Comparison of ENCODE assay signal across 8 cellular contexts in genomic region chr16:1493746-1494094, GRCh38. TPM values are rescaled to one million over a fixed set of nuclear protein-coding genes. Genes with fewer than 3 reads are reported as not detected.
A peak's percentile ranks its signal among the peaks of the same experiment; 100 is the strongest.
DNase-seq lines count a peak whose midpoint lies in the region; ATAC-seq and TF ChIP-seq lines count a peak whose summit lies in the region.

No MANE protein-coding gene starts in this region.

- H4K8ac ChIP-seq in mesenchymal stem cell (ENCODE audit: low read length), result peak overlapping the region; percentile 56

- intact Hi-C loops in vagina (cut with DNase I), result loop anchor here (10.0 kb wide), 2 partner anchors 51 to 121 kb away; partner anchors contain the start of genes CRAMP1 and IFT140

- H2BK15ac ChIP-seq in mesenchymal stem cell (ENCODE audit: low read depth, poor library complexity, severe bottlenecking), result no peak overlapping the region

- TF ChIP-seq POLR2A in vagina (IDR thresholded peaks at IDR 0.05), result no peak

- WGBS in mesenchymal stem cell, result 5% methylated on average over 18 of the region's 30 CpGs

- peak overlapping the region; percentile 37 to 54 for H3K18ac ChIP-seq in mesenchymal stem cell (ENCODE audit: low read depth in 1 of 2, low read length in 2 of 2)

- H3K4me2 ChIP-seq in MM.1S (ENCODE audit: low read depth, low read length), result peak overlapping the region; percentile 77
- peak overlapping the region; percentile 97 for H3K4me2 ChIP-seq in mesenchymal stem cell (ENCODE audit: low read length, poor library complexity, severe bottlenecking)

- no peak for TF ChIP-seq CTCF in MM.1S (IDR thresholded peaks at IDR 0.05; ENCODE audit: low read length)
- no peak for TF ChIP-seq CTCF in vagina (IDR thresholded peaks at IDR 0.05)

- no peak for ATAC-seq in GM21825 (IDR thresholded peaks at IDR 0.05; ENCODE audit: unreplicated experiment)

- no peaks in the 10 kb centered on the region for H4K20me1 ChIP-seq in MM.1S (ENCODE audit: insufficient read depth, low read length)

- DNase-seq in NCI-H2227 (lab: John Stamatoyannopoulos, UW; ENCODE audit: unreplicated experiment) (peak; percentile 56), NCI-H2227 treated with DMSO at 0.1 percent for 48 hours (lab: John Stamatoyannopoulos, UW) (no peak), MM.1S (peak; percentile 13), mesenchymal stem cell (peak; percentile 42), vagina (ENCODE audit: extremely low spot score in 2 of 2) (no peak), NCI-H1417 treated with DMSO at 0.1 percent for 48 hours (lab: John Stamatoyannopoulos, UW) (no peak)

- peaks cover 17% of the 10 kb centered on the region for H3K79me2 ChIP-seq in MM.1S (ENCODE audit: low read length)

- H3K9me2 ChIP-seq in MM.1S (replicated peaks; ENCODE audit: insufficient read depth, low read length), result no peaks in the 10 kb centered on the region

- H3K27me3 ChIP-seq in MM.1S (replicated peaks; ENCODE audit: insufficient read depth, low read length) (peaks cover 18% of the 10 kb centered on the region), mesenchymal stem cell (ENCODE audit: control insufficient read depth in 1 of 2, insufficient read depth in 1 of 2, low read length in 2 of 2) (no peaks in the 10 kb centered on the region), vagina (no peaks in the 10 kb centered on the region)

- H3K9ac ChIP-seq in MM.1S (ENCODE audit: low read length) (peak overlapping the region; percentile 95), mesenchymal stem cell (ENCODE audit: low read length) (peak overlapping the region; percentile 89)

- H2BK5ac ChIP-seq in mesenchymal stem cell (ENCODE audit: low read depth, low read length, poor library complexity, severe bottlenecking), result no peak overlapping the region

- peak overlapping the region in 1 of 2 experiments; percentile 24 for H3K4ac ChIP-seq in mesenchymal stem cell (ENCODE audit: low read depth in 1 of 2, low read length in 2 of 2)

- H3F3A ChIP-seq in MM.1S (ENCODE audit: insufficient read depth, low read length), result no peaks in the 10 kb centered on the region

- H3K9me3 ChIP-seq in MM.1S (replicated peaks; ENCODE audit: insufficient read depth, low read length) (no peaks in the 10 kb centered on the region), mesenchymal stem cell (ENCODE audit: control insufficient read depth, low read length) (no peaks in the 10 kb centered on the region), vagina (no peaks in the 10 kb centered on the region)

- peak overlapping the region; percentile 76 for H3K4me3 ChIP-seq in MM.1S (ENCODE audit: low read length)
- peak overlapping the region; percentile 80 to 91 for H3K4me3 ChIP-seq in mesenchymal stem cell (ENCODE audit: insufficient read depth in 1 of 2, low read depth in 1 of 2, low read length in 2 of 2)
- peak overlapping the region; percentile 66 to 93 for H3K4me3 ChIP-seq in vagina

- H3K4me1 ChIP-seq in MM.1S (ENCODE audit: low read length) (peaks cover 5% of the 10 kb centered on the region; the same call in 1 of the 2 replicates), mesenchymal stem cell (ENCODE audit: control insufficient read depth, insufficient read depth, low read depth, low read length) (peaks cover 18% of the 10 kb centered on the region), vagina (peaks cover 25% of the 10 kb centered on the region)

- no peak overlapping the region for H2AK5ac ChIP-seq in mesenchymal stem cell (ENCODE audit: low read length, severe bottlenecking)

- H2BK12ac ChIP-seq in mesenchymal stem cell (ENCODE audit: low read length in 2 of 2), result no peak overlapping the region

- peak overlapping the region; percentile 43 for H4K91ac ChIP-seq in mesenchymal stem cell (ENCODE audit: low read length)

- peak overlapping the region; percentile 93 for H2AFZ ChIP-seq in MM.1S (ENCODE audit: low read length)
- H2AFZ ChIP-seq in mesenchymal stem cell (ENCODE audit: low read depth, low read length), result no peak overlapping the region

- peaks cover 28% of the 10 kb centered on the region for H3K79me1 ChIP-seq in mesenchymal stem cell (replicated peaks; ENCODE audit: low read length, poor library complexity, severe bottlenecking)

- H3K23ac ChIP-seq in mesenchymal stem cell (ENCODE audit: low read length in 2 of 2), result peak overlapping the region in 1 of 2 experiments; percentile 29

- H3K27ac ChIP-seq in MM.1S (ENCODE audit: low read length) (no peak overlapping the region), cingulate gyrus (ENCODE audit: low read depth, low read length) (peak overlapping the region; percentile 83), mesenchymal stem cell (ENCODE audit: low read length, poor library complexity, severe bottlenecking) (no peak overlapping the region), vagina (peak overlapping the region; percentile 42)

- H3K14ac ChIP-seq in mesenchymal stem cell (ENCODE audit: low read length in 2 of 2), result peak overlapping the region in 1 of 2 experiments; percentile 26

- no peak overlapping the region for H2BK120ac ChIP-seq in mesenchymal stem cell (ENCODE audit: low read depth, low read length)

- H3K36me3 ChIP-seq in MM.1S (replicated peaks; ENCODE audit: insufficient read depth, low read length), result no peaks in the 10 kb centered on the region
- H3K36me3 ChIP-seq in mesenchymal stem cell (ENCODE audit: control insufficient read depth in 1 of 2, insufficient read depth in 2 of 2, low read depth in 1 of 2, low read length in 2 of 2), result peaks cover 33 to 36% of the 10 kb centered on the region in 2 experiments
- H3K36me3 ChIP-seq in vagina, result peaks cover 0 to 30% of the 10 kb centered on the region in 2 donors

RNA-seq across cellular contexts. Expression of gene TELO2, which starts 0.6 kb away (rescaled TPM):
- 10.0 TPM for polyA plus RNA-seq in mesenchymal stem cell (2013, experiment 1 of 2)
- polyA plus RNA-seq in mesenchymal stem cell (2013, experiment 2 of 2), result 10.2 TPM
- 23.8 TPM for total RNA-seq in vagina

RNA-seq across cellular contexts. Expression of gene PTX4, which starts 5.0 kb away (rescaled TPM):
- polyA plus RNA-seq in mesenchymal stem cell (2013, experiment 1 of 2), result not detected
- not detected for polyA plus RNA-seq in mesenchymal stem cell (2013, experiment 2 of 2)
- not detected for total RNA-seq in vagina

RNA-seq across cellular contexts. Expression of gene CLCN7, which starts 18.9 kb away (rescaled TPM):
- polyA plus RNA-seq in mesenchymal stem cell (2013, experiment 1 of 2), result 91.3 TPM
- polyA plus RNA-seq in mesenchymal stem cell (2013, experiment 2 of 2), result 88.2 TPM
- total RNA-seq in vagina, result 49.8 TPM

RNA-seq across cellular contexts. Expression of gene TMEM204, which starts 39.7 kb away (rescaled TPM):
- polyA plus RNA-seq in mesenchymal stem cell (2013, experiment 1 of 2), result 12.5 TPM
- 13.0 TPM for polyA plus RNA-seq in mesenchymal stem cell (2013, experiment 2 of 2)
- 33.1 TPM for total RNA-seq in vagina

RNA-seq across cellular contexts. Expression of gene CCDC154, which starts 49.4 kb away (rescaled TPM):
- 0.32 TPM for polyA plus RNA-seq in mesenchymal stem cell (2013, experiment 1 of 2)
- 0.26 TPM for polyA plus RNA-seq in mesenchymal stem cell (2013, experiment 2 of 2)
- not detected for total RNA-seq in vagina

Comparison
In these comparisons a context has a peak if more than half of its experiments do, and no peak if none do; other contexts are left out.
1. DNase-seq: peak in NCI-H2227 (single experiment), MM.1S (single experiment) and mesenchymal stem cell (single experiment); none in NCI-H2227 treated with DMSO at 0.1 percent for 48 hours (single experiment), vagina (0 of 2) and NCI-H1417 treated with DMSO at 0.1 percent for 48 hours (single experiment).
2. H3K27ac ChIP-seq: peak in cingulate gyrus (single experiment) and vagina (single experiment); none in MM.1S (single experiment) and mesenchymal stem cell (single experiment).
3. Peak in every context shown above with its lines, with median percentiles within 50 percentile points of each other: H3K4me3 ChIP-seq.